Comparison of ENCODE assay signal across 5 cellular contexts in genomic region chr16:78538284-78538683, GRCh38.
"Had no signal": no experiment of that assay in that cellular context is flagged by ENCODE, and none has a peak within 500 bp of the region (broad histone marks: within the 10 kb centered on the region; RNA-seq: fewer than 3 reads in every experiment).

No MANE protein-coding gene starts in this region.

- H3K9me3 Mint-ChIP-seq: GM23338, H9 had no signal

- H3K27ac Mint-ChIP-seq: GM23338, H9 had no signal

- DNase-seq: H9, HCEC 1CT, IMR-90 had no signal

- H3K4me3 Mint-ChIP-seq: GM23338, H9 had no signal

- H3K4me1 Mint-ChIP-seq: GM23338, H9 had no signal

- ATAC-seq: GM23338, K562 had no signal
